In the genomic region with DNA sequence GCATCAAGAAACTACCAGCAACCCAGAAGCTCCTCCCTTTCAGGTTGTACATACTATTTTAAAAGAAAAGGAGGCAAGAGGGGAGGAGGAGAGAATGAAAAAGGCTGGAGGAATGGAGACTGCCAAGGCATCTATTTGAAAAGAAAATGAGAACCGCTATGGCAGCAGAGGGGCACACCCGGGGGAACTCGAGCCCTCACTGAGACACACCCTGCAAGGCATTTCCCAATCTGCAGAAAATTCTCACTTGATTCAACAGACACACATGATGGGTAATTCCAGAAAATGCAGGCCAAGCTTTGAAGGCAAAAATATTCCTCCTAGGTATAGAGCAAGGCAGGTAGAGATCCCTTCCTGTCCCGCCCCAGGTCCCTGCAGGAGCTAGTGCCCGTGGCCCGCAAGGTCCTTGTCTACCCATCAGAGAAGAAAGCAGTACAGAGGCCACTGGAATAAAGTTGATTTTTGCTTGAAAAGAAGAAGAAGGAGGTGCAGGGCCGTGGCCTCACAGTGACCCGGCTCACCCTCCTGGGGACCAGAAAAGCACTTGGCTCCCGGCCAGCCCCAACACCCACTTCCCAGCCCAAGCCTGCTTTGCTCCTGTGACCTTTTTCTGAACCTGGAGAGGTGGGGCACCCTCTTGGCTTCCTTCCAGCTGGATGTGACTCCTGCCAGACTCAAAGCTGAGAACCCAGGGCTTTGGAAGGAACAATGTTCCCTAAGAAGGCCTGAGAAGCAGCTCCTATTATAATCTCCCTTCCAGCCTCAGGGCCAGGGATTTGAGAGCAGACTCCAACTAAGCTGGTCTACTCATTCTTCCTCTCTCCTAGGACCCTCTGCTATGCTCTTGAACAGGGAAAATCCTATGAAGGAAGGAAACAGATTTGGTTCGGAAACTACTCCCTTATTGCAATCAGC, we compare ENCODE assay signal across 8 cellular contexts. TPM values are rescaled to one million over a fixed set of nuclear protein-coding genes. Genes with fewer than 3 reads are reported as not detected.
DNase-seq lines count a peak whose midpoint lies in the region; ATAC-seq and TF ChIP-seq lines count a peak whose summit lies in the region.

No MANE protein-coding gene starts in this region.

- ATAC-seq in HG03139 (IDR thresholded peaks at IDR 0.05; ENCODE audit: unreplicated experiment): no peak

- H3K27ac ChIP-seq in stomach (no peak overlapping the region), esophagus muscularis mucosa (replicated peaks in 1 of 4) (no peak overlapping the region)

- no peak for TF ChIP-seq CTCF in fibroblast of the aortic adventitia (IDR thresholded peaks at IDR 0.05; ENCODE audit: insufficient read depth, low read length)
- no peak for TF ChIP-seq CTCF in stomach (IDR thresholded peaks at IDR 0.05)
- no peak for TF ChIP-seq CTCF in esophagus muscularis mucosa (IDR thresholded peaks at IDR 0.05)

- TF ChIP-seq EP300 in stomach (IDR thresholded peaks at IDR 0.05) (no peak), esophagus muscularis mucosa (IDR thresholded peaks at IDR 0.05) (no peak)

- H3K27me3 ChIP-seq in stomach: no peaks in the 10 kb centered on the region
- H3K27me3 ChIP-seq in esophagus muscularis mucosa: no peaks in the 10 kb centered on the region

- peaks cover 0 to 11% (median 3%) of the 10 kb centered on the region in 4 donors for H3K9me3 ChIP-seq in stomach
- H3K9me3 ChIP-seq in esophagus muscularis mucosa: peaks cover 0 to 8% (median 3%) of the 10 kb centered on the region in 4 donors

- TF ChIP-seq POLR2A in stomach (IDR thresholded peaks at IDR 0.05) (no peak), esophagus muscularis mucosa (IDR thresholded peaks at IDR 0.05; ENCODE audit: low read depth) (no peak)

- DNase-seq in NCI-H748 (lab: John Stamatoyannopoulos, UW; ENCODE audit: unreplicated experiment) (peak; percentile 5), NCI-H748 treated with DMSO at 0.1 percent for 48 hours (lab: John Stamatoyannopoulos, UW) (no peak), NCI-H2171 (lab: John Stamatoyannopoulos, UW) (peak; percentile 49), fibroblast of the aortic adventitia (ENCODE audit: low read depth) (peak; percentile 18), stomach (peak; percentile 38), esophagus muscularis mucosa (ENCODE audit: extremely low spot score) (no peak)
- DNase-seq in stimulated activated CD4-positive, alpha-beta T cell treated with anti-CD3 and anti-CD28 coated beads, Interleukin-4, amount 100 ng/mL, for 4 hours: no peak

- 53 to 64% (median 63%) methylated on average over 10 of the region's 10 CpGs for WGBS in stomach, 5 donors
- WGBS in esophagus muscularis mucosa: 74% methylated on average over 10 of the region's 10 CpGs

- peaks cover 0 to 19% (median 0%) of the 10 kb centered on the region in 4 donors for H3K4me1 ChIP-seq in stomach
- H3K4me1 ChIP-seq in esophagus muscularis mucosa: peaks cover 4 to 17% (median 8%) of the 10 kb centered on the region in 4 donors

- H3K36me3 ChIP-seq in stomach (no peaks in the 10 kb centered on the region), esophagus muscularis mucosa (no peaks in the 10 kb centered on the region)

- H3K4me3 ChIP-seq in fibroblast of the aortic adventitia (ENCODE audit: low read depth, low read length): no peak overlapping the region
- H3K4me3 ChIP-seq in stomach: no peak overlapping the region
- H3K4me3 ChIP-seq in esophagus muscularis mucosa: no peak overlapping the region

- intact Hi-C loops in stomach (cut with DNase I; ENCODE audit: low total_unique reads): no loop called here
- intact Hi-C loops in esophagus muscularis mucosa (cut with DNase I): no loop called here

RNA-seq across cellular contexts. Expression of a gene that starts 6.2 kb away (rescaled TPM):
- total RNA-seq in fibroblast of the aortic adventitia (ENCODE audit: low replicate concordance) (0.08 TPM in 1 of 2 replicates, not detected in the other), stomach (10 to 100 TPM in 2 of 5 donors, 1 to 10 TPM in 3; 1.7 to 21.9 (median 7.0) TPM), esophagus muscularis mucosa (1 to 10 TPM; 1.8 to 3.8 (median 2.7) TPM)
- polyA plus RNA-seq in stomach: 1 to 10 TPM in 1 of 3 donors, under 1 TPM in 2; 0.15 to 1.4 (median 0.87) TPM

Comparison
In these comparisons a context has a peak if more than half of its experiments do, and no peak if none do; other contexts are left out.
1. DNase-seq: peak in NCI-H748 (single experiment), NCI-H2171 (single experiment), fibroblast of the aortic adventitia (single experiment) and stomach (single experiment); none in NCI-H748 treated with DMSO at 0.1 percent for 48 hours (single experiment), esophagus muscularis mucosa (single experiment) and stimulated activated CD4-positive, alpha-beta T cell treated with anti-CD3 and anti-CD28 coated beads, Interleukin-4, amount 100 ng/mL, for 4 hours (0 of 2).